In the genomic region with DNA sequence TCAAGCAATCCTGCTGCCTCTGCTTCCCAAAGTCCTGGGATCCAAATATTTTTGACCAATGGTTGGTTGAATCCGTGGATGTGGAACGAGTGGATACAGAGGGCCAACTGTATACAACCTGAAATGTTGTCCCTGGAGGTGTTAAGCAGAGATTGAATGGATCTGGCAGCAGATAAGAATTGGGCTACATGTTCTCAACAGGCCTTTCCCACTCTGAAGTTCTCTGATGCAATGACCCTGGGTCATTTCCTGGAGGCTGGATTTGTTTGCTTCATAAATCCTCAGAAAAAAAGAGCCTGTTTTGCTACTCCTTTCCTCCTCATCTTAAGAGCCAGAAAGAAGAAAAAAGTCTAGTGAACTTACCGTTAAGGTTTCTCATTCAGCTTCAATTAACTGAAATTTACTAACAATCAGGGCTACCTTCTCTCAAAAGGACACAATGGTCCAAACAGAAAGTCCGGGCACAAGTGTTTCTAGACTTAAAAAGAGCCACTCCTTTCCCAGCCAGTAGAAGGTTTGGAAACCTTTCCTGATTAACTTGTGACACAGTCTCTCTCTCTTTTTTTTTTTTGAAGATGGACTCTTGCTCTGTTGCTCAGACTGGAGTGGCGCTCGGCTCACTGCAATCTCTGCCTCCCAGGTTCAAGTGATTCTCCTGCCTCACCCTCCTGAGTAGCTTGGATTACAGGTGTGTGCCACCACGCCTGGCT, we compare ENCODE assay signal across 2 cellular contexts.
TF ChIP-seq lines count a peak whose summit lies in the region.

No MANE protein-coding gene starts in this region.

TF ChIP-seq in GM12878, 131 proteins besides CTCF, POLR2A, EP300 and RAD21:
- no peak for TF ChIP-seq ZNF384 (IDR thresholded peaks at IDR 0.05; ENCODE audit: borderline replicate concordance, low read depth, low read length)
- TF ChIP-seq, protein P1, sequence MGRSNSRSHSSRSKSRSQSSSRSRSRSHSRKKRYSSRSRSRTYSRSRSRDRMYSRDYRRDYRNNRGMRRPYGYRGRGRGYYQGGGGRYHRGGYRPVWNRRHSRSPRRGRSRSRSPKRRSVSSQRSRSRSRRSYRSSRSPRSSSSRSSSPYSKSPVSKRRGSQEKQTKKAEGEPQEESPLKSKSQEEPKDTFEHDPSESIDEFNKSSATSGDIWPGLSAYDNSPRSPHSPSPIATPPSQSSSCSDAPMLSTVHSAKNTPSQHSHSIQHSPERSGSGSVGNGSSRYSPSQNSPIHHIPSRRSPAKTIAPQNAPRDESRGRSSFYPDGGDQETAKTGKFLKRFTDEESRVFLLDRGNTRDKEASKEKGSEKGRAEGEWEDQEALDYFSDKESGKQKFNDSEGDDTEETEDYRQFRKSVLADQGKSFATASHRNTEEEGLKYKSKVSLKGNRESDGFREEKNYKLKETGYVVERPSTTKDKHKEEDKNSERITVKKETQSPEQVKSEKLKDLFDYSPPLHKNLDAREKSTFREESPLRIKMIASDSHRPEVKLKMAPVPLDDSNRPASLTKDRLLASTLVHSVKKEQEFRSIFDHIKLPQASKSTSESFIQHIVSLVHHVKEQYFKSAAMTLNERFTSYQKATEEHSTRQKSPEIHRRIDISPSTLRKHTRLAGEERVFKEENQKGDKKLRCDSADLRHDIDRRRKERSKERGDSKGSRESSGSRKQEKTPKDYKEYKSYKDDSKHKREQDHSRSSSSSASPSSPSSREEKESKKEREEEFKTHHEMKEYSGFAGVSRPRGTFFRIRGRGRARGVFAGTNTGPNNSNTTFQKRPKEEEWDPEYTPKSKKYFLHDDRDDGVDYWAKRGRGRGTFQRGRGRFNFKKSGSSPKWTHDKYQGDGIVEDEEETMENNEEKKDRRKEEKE (IDR thresholded peaks at IDR 0.05) = no peak
TF ChIP-seq in GM12878: peak in this region for 0.

TF ChIP-seq in HepG2, 621 proteins besides CTCF, POLR2A, EP300 and RAD21:
- TF ChIP-seq, protein P2, sequence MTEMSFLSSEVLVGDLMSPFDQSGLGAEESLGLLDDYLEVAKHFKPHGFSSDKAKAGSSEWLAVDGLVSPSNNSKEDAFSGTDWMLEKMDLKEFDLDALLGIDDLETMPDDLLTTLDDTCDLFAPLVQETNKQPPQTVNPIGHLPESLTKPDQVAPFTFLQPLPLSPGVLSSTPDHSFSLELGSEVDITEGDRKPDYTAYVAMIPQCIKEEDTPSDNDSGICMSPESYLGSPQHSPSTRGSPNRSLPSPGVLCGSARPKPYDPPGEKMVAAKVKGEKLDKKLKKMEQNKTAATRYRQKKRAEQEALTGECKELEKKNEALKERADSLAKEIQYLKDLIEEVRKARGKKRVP (CRISPR knock-in tag; IDR thresholded peaks at IDR 0.05) = peak in 1 of 2 experiments; percentile 76; a peak in 2 of 4 replicates
- no peak for TF ChIP-seq SNRNP70 (IDR thresholded peaks at IDR 0.05; ENCODE audit: low read depth, low read length)
- TF ChIP-seq, protein P3, sequence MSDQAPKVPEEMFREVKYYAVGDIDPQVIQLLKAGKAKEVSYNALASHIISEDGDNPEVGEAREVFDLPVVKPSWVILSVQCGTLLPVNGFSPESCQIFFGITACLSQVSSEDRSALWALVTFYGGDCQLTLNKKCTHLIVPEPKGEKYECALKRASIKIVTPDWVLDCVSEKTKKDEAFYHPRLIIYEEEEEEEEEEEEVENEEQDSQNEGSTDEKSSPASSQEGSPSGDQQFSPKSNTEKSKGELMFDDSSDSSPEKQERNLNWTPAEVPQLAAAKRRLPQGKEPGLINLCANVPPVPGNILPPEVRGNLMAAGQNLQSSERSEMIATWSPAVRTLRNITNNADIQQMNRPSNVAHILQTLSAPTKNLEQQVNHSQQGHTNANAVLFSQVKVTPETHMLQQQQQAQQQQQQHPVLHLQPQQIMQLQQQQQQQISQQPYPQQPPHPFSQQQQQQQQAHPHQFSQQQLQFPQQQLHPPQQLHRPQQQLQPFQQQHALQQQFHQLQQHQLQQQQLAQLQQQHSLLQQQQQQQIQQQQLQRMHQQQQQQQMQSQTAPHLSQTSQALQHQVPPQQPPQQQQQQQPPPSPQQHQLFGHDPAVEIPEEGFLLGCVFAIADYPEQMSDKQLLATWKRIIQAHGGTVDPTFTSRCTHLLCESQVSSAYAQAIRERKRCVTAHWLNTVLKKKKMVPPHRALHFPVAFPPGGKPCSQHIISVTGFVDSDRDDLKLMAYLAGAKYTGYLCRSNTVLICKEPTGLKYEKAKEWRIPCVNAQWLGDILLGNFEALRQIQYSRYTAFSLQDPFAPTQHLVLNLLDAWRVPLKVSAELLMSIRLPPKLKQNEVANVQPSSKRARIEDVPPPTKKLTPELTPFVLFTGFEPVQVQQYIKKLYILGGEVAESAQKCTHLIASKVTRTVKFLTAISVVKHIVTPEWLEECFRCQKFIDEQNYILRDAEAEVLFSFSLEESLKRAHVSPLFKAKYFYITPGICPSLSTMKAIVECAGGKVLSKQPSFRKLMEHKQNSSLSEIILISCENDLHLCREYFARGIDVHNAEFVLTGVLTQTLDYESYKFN (CRISPR knock-in tag; conservative IDR thresholded peaks at IDR 0.05) = 0 out of 2 replicates have a peak, but pooled peaks have one; percentile 21
- TF ChIP-seq ZKSCAN8 (CRISPR knock-in tag; IDR thresholded peaks at IDR 0.05; ENCODE audit: borderline replicate concordance) = peak; percentile 84
- TF ChIP-seq, protein P4, sequence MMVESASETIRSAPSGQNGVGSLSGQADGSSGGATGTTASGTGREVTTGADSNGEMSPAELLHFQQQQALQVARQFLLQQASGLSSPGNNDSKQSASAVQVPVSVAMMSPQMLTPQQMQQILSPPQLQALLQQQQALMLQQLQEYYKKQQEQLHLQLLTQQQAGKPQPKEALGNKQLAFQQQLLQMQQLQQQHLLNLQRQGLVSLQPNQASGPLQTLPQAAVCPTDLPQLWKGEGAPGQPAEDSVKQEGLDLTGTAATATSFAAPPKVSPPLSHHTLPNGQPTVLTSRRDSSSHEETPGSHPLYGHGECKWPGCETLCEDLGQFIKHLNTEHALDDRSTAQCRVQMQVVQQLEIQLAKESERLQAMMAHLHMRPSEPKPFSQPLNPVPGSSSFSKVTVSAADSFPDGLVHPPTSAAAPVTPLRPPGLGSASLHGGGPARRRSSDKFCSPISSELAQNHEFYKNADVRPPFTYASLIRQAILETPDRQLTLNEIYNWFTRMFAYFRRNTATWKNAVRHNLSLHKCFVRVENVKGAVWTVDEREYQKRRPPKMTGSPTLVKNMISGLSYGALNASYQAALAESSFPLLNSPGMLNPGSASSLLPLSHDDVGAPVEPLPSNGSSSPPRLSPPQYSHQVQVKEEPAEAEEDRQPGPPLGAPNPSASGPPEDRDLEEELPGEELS (CRISPR knock-in tag; IDR thresholded peaks at IDR 0.05) = 0 out of 2 replicates have a peak, but pooled peaks have one; percentile 21
- TF ChIP-seq ZNF282 (IDR thresholded peaks at IDR 0.05; ENCODE audit: partially characterized antibody) = no peak
- peak; percentile 54 for TF ChIP-seq BCL6 (CRISPR knock-in tag; IDR thresholded peaks at IDR 0.05)
- no peak for TF ChIP-seq GPN1 (CRISPR knock-in tag; IDR thresholded peaks at IDR 0.05; ENCODE audit: borderline replicate concordance)
- peak; percentile 22; the same call in 1 of the 2 replicates for TF ChIP-seq CEBPB (IDR thresholded peaks at IDR 0.05; ENCODE audit: borderline replicate concordance, low read depth, low read length)
- TF ChIP-seq CEBPG (CRISPR knock-in tag; IDR thresholded peaks at IDR 0.05) = peak; percentile 71
- TF ChIP-seq, protein P5, sequence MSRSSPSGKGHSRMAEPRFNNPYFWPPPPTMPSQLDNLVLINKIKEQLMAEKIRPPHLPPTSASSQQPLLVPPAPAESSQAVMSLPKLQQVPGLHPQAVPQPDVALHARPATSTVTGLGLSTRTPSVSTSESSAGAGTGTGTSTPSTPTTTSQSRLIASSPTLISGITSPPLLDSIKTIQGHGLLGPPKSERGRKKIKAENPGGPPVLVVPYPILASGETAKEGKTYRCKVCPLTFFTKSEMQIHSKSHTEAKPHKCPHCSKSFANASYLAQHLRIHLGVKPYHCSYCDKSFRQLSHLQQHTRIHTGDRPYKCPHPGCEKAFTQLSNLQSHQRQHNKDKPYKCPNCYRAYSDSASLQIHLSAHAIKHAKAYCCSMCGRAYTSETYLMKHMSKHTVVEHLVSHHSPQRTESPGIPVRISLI (CRISPR knock-in tag; IDR thresholded peaks at IDR 0.05; ENCODE audit: borderline replicate concordance) = peak; percentile 46; the same call in 1 of the 2 replicates
- TF ChIP-seq, protein P6, sequence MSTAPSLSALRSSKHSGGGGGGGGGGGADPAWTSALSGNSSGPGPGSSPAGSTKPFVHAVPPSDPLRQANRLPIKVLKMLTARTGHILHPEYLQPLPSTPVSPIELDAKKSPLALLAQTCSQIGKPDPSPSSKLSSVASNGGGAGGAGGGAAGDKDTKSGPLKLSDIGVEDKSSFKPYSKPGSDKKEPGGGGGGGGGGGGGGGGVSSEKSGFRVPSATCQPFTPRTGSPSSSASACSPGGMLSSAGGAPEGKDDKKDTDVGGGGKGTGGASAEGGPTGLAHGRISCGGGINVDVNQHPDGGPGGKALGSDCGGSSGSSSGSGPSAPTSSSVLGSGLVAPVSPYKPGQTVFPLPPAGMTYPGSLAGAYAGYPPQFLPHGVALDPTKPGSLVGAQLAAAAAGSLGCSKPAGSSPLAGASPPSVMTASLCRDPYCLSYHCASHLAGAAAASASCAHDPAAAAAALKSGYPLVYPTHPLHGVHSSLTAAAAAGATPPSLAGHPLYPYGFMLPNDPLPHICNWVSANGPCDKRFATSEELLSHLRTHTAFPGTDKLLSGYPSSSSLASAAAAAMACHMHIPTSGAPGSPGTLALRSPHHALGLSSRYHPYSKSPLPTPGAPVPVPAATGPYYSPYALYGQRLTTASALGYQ (CRISPR knock-in tag; IDR thresholded peaks at IDR 0.05) = no peak
- TF ChIP-seq MAFF (IDR thresholded peaks at IDR 0.05; ENCODE audit: low read depth, low read length) = no peak
- no peak for TF ChIP-seq SOX6 (IDR thresholded peaks at IDR 0.05)
- 0 out of 2 replicates have a peak, but pooled peaks have one; percentile 24 for TF ChIP-seq SOX6 (CRISPR knock-in tag; IDR thresholded peaks at IDR 0.05)
- TF ChIP-seq ELF3 (CRISPR knock-in tag; IDR thresholded peaks at IDR 0.05) = 0 out of 2 replicates have a peak, but pooled peaks have one; percentile 26
- no peak for TF ChIP-seq ZNF598 (CRISPR knock-in tag; IDR thresholded peaks at IDR 0.05; ENCODE audit: borderline replicate concordance)
- peak; percentile 38; the same call in 1 of the 2 replicates for TF ChIP-seq NCOA2 (CRISPR knock-in tag; IDR thresholded peaks at IDR 0.05)
- peak; percentile 49; the same call in 1 of the 2 replicates for TF ChIP-seq GATAD2A (CRISPR knock-in tag; IDR thresholded peaks at IDR 0.05)
- TF ChIP-seq DMAP1 (CRISPR knock-in tag; IDR thresholded peaks at IDR 0.05) = no peak
- TF ChIP-seq, protein P7, sequence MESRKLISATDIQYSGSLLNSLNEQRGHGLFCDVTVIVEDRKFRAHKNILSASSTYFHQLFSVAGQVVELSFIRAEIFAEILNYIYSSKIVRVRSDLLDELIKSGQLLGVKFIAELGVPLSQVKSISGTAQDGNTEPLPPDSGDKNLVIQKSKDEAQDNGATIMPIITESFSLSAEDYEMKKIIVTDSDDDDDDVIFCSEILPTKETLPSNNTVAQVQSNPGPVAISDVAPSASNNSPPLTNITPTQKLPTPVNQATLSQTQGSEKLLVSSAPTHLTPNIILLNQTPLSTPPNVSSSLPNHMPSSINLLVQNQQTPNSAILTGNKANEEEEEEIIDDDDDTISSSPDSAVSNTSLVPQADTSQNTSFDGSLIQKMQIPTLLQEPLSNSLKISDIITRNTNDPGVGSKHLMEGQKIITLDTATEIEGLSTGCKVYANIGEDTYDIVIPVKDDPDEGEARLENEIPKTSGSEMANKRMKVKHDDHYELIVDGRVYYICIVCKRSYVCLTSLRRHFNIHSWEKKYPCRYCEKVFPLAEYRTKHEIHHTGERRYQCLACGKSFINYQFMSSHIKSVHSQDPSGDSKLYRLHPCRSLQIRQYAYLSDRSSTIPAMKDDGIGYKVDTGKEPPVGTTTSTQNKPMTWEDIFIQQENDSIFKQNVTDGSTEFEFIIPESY (CRISPR knock-in tag; IDR thresholded peaks at IDR 0.05) = peak; percentile 38; the same call in 1 of the 2 replicates
- TF ChIP-seq ETV5 (CRISPR knock-in tag; IDR thresholded peaks at IDR 0.05; ENCODE audit: borderline replicate concordance) = 0 out of 2 replicates have a peak, but pooled peaks have one; percentile 12
- 0 out of 2 replicates have a peak, but pooled peaks have one; percentile 28 for TF ChIP-seq HMG20B (CRISPR knock-in tag; conservative IDR thresholded peaks at IDR 0.05)
